In the genomic region with DNA sequence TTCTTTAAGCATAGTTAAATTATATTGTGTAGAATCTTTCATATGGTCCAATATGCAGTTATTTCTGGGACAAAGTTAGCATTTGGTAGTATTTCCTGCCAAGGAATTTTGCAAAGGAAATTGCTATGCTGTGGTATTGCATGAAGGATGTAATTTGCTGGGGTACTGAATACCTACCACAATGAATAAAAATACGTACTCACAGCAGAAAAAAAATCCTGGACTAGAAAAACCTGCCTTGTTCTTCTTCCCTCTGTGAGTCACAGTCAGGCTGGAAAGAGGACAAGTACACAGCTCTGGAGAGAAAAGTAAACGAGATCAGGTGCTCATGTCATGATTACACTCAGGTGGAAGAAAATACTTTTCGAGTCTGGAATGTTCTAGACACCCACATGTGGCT, we compare ENCODE assay signal across 16 cellular contexts.
A peak's percentile ranks its signal among the peaks of the same experiment; 100 is the strongest.
DNase-seq lines count a peak whose midpoint lies in the region; ATAC-seq and TF ChIP-seq lines count a peak whose summit lies in the region.
"Had no signal": no experiment of that assay in that cellular context is flagged by ENCODE, and none has a peak within 500 bp of the region (broad histone marks: within the 10 kb centered on the region; RNA-seq: fewer than 3 reads in every experiment).

No MANE protein-coding gene starts in this region.

- intact Hi-C loops in transverse colon (cut with DNase I; ENCODE audit: low total_unique reads), result no loop called here

- H3K4me3 ChIP-seq in astrocyte of the cerebellum (ENCODE audit: low read depth, low read length) (no peak overlapping the region), gastroesophageal sphincter (no peak overlapping the region), transverse colon (no peak overlapping the region), WERI-Rb-1 (ENCODE audit: low read depth, low read length) (no peak overlapping the region)

- H3K27ac ChIP-seq in gastroesophageal sphincter (peak overlapping the region in 3 of 4 donors; percentile 12 to 29 (median 25)), transverse colon (peak overlapping the region in 3 of 4 donors; percentile 8 to 14 (median 10)), WERI-Rb-1 (no peak overlapping the region)
- H3K27ac ChIP-seq: 22Rv1 had no signal

- WGBS in gastroesophageal sphincter (ENCODE audit: low coverage in 1 of 2), 2 donors, result 16 to 18% methylated on average over 3 of the region's 3 CpGs
- WGBS in transverse colon (ENCODE audit: low coverage in 1 of 2), 2 donors, result 14 to 27% methylated on average over 3 of the region's 3 CpGs

- no peak for TF ChIP-seq EP300 in gastroesophageal sphincter (IDR thresholded peaks at IDR 0.05)
- no peak for TF ChIP-seq EP300 in transverse colon (IDR thresholded peaks at IDR 0.05; ENCODE audit: low read depth)

- H3K27me3 ChIP-seq in gastroesophageal sphincter (no peaks in the 10 kb centered on the region), transverse colon (no peaks in the 10 kb centered on the region), WERI-Rb-1 (ENCODE audit: insufficient read depth, low read depth, severe bottlenecking) (no peaks in the 10 kb centered on the region)

- TF ChIP-seq CTCF in astrocyte of the cerebellum (IDR thresholded peaks at IDR 0.05; ENCODE audit: low read depth, low read length, missing control alignments) (no peak), gastroesophageal sphincter (IDR thresholded peaks at IDR 0.05) (no peak), transverse colon (IDR thresholded peaks at IDR 0.05) (no peak), WERI-Rb-1 (IDR thresholded peaks at IDR 0.05; ENCODE audit: low read depth, low read length) (no peak)

- H3K4me1 ChIP-seq in gastroesophageal sphincter, result peaks cover 0 to 17% (median 0%) of the 10 kb centered on the region in 3 donors
- peaks cover 0 to 13% (median 2%) of the 10 kb centered on the region in 4 donors for H3K4me1 ChIP-seq in transverse colon

- TF ChIP-seq POLR2A in gastroesophageal sphincter (IDR thresholded peaks at IDR 0.05), result no peak
- no peak for TF ChIP-seq POLR2A in transverse colon (IDR thresholded peaks at IDR 0.05)

- peak; percentile 13 for DNase-seq in DMS153 (lab: John Stamatoyannopoulos, UW)
- no peak for DNase-seq in DMS153 treated with DMSO at 0.1 percent for 48 hours (lab: John Stamatoyannopoulos, UW; ENCODE audit: unreplicated experiment)
- peak; percentile 51 for DNase-seq in astrocyte of the cerebellum (ENCODE audit: low read depth)
- DNase-seq in transverse colon, result no peak
- DNase-seq in kidney glomerular epithelial cell (lab: John Stamatoyannopoulos, UW), result no peak
- DNase-seq in NCI-H1105 treated with DMSO at 0.1 percent for 48 hours (lab: John Stamatoyannopoulos, UW), result no peak
- DNase-seq in WERI-Rb-1, result no peak
- DNase-seq: activated CD4-positive, alpha-beta T cell treated with anti-CD3 and anti-CD28 coated beads for 4 hours; left colon; naive thymus-derived CD8-positive, alpha-beta T cell; NCI-H69; stimulated activated CD4-positive, alpha-beta T cell treated with anti-CD3 and anti-CD28 coated beads, Interleukin-4, amount 100 ng/mL, for 4 hours; T-helper 2 cell had no signal

- no peak for ATAC-seq in gastroesophageal sphincter
- ATAC-seq: left colon; naive thymus-derived CD8-positive, alpha-beta T cell; stimulated activated effector memory CD8-positive, alpha-beta T cell treated with anti-CD3 and anti-CD28 coated beads, Interleukin-12 subunit alpha, Interleukin-12 subunit beta, amount 100 ng/mL, for 72 hours had no signal

- in situ Hi-C loops in astrocyte of the cerebellum (cut with HindIII; ENCODE audit: low sequenced_read_pairs) (no loop called here), transverse colon (cut with MboI; ENCODE audit: low pct_ligation_motif_present in 1 of 4, low pct_unique_long_range_greater_than_20kb in 1 of 4, low sequenced_read_pairs in 3 of 4) (loop anchor here (10.0 to 25.0 kb wide), 3 partner anchors 1092 to 1499 kb away; no protein-coding TSS in a partner anchor)

- no peaks in the 10 kb centered on the region for H3K36me3 ChIP-seq in gastroesophageal sphincter
- no peaks in the 10 kb centered on the region for H3K36me3 ChIP-seq in transverse colon
- no peaks in the 10 kb centered on the region for H3K36me3 ChIP-seq in WERI-Rb-1

- H3K9me3 ChIP-seq in gastroesophageal sphincter (no peaks in the 10 kb centered on the region), transverse colon (no peaks in the 10 kb centered on the region), WERI-Rb-1 (ENCODE audit: severe bottlenecking) (no peaks in the 10 kb centered on the region)

Comparison
In these comparisons a context has a peak if more than half of its experiments do, and no peak if none do; other contexts are left out.
1. DNase-seq: peak in DMS153 (single experiment) and astrocyte of the cerebellum (single experiment); none in DMS153 treated with DMSO at 0.1 percent for 48 hours (single experiment), transverse colon (single experiment), kidney glomerular epithelial cell (single experiment), NCI-H1105 treated with DMSO at 0.1 percent for 48 hours (single experiment) and WERI-Rb-1 (single experiment).